14 cellular contexts compared by ENCODE assay signal in genomic region chr10:75293456-75293840, GRCh38. TPM values are rescaled to one million over a fixed set of nuclear protein-coding genes. Genes with fewer than 3 reads are reported as not detected.
DNase-seq lines count a peak whose midpoint lies in the region; TF ChIP-seq lines count a peak whose summit lies in the region.
"Had no signal": no experiment of that assay in that cellular context is flagged by ENCODE, and none has a peak within 500 bp of the region (broad histone marks: within the 10 kb centered on the region; RNA-seq: fewer than 3 reads in every experiment).

No MANE protein-coding gene starts in this region.

- peak overlapping the region; percentile 22 for H3K4me3 Mint-ChIP-seq in T-helper 1 cell treated with Interleukin-12 subunit alpha and Interleukin-12 subunit beta and Interleukin-4 antibody, amounts not matched to agents 30 μg/mL and 1 μg/mL, for 36 hours
- H3K4me3 Mint-ChIP-seq: activated CD4-positive, alpha-beta T cell treated with anti-CD3 and anti-CD28 coated beads for 36 hours; activated T-cell treated with anti-CD3 and anti-CD28 coated beads, Interleukin-2, amount 50 U/mL, for 24 hours had no signal

- H3K4me3 ChIP-seq in mesodermal cell (ENCODE audit: extremely low read depth, insufficient read depth, low read length, poor library complexity, severe bottlenecking): no peak overlapping the region
- H3K4me3 ChIP-seq in tibial artery: no peak overlapping the region
- H3K4me3 ChIP-seq: GM12878, smooth muscle cell had no signal

- CTCF ChIA-PET in RWPE1 (lab: Yijun Ruan, JAX): interaction anchor here (0.6 to 1.2 kb wide), 2 partner anchors 87 to 102 kb away, joined by 3 to 6 read pairs; no protein-coding TSS in a partner anchor

- H3K36me3 ChIP-seq in mesodermal cell (ENCODE audit: control insufficient read depth, insufficient read depth, low read length) (no peaks in the 10 kb centered on the region), tibial artery (no peaks in the 10 kb centered on the region)

- no peaks in the 10 kb centered on the region for H3K36me3 Mint-ChIP-seq in T-helper 1 cell treated with Interleukin-12 subunit alpha and Interleukin-12 subunit beta and Interleukin-4 antibody, amounts not matched to agents 30 μg/mL and 1 μg/mL, for 36 hours (ENCODE audit: low read depth)

- H3K4me1 ChIP-seq in mesodermal cell (ENCODE audit: control insufficient read depth, insufficient read depth, low read length, poor library complexity, severe bottlenecking) (peaks cover 40% of the 10 kb centered on the region), tibial artery (peaks cover 0 to 25% (median 16%) of the 10 kb centered on the region in 4 donors)

- POLR2A ChIA-PET in RWPE1 (lab: Yijun Ruan, JAX; ENCODE audit: low non-redundant PET): no interaction called here

- peaks cover 1% of the 10 kb centered on the region for H3K4me1 Mint-ChIP-seq in T-helper 1 cell treated with Interleukin-12 subunit alpha and Interleukin-12 subunit beta and Interleukin-4 antibody, amounts not matched to agents 30 μg/mL and 1 μg/mL, for 36 hours (ENCODE audit: low read depth)

- no peak overlapping the region for H3K27ac Mint-ChIP-seq in T-helper 1 cell treated with Interleukin-12 subunit alpha and Interleukin-12 subunit beta and Interleukin-4 antibody, amounts not matched to agents 30 μg/mL and 1 μg/mL, for 36 hours
- H3K27ac Mint-ChIP-seq: activated CD4-positive, alpha-beta T cell treated with anti-CD3 and anti-CD28 coated beads for 36 hours; activated T-cell treated with anti-CD3 and anti-CD28 coated beads, Interleukin-2, amount 50 U/mL, for 24 hours had no signal

- DNase-seq in T-helper 1 cell: no peak
- DNase-seq in RWPE1 (ENCODE audit: low spot score): no peak
- no peak for DNase-seq in tibial artery
- DNase-seq in GM03348 (ENCODE audit: low spot score): no peak
- no peak for DNase-seq in foreskin melanocyte
- no peak for DNase-seq in occipital lobe (lab: John Stamatoyannopoulos, UW)
- DNase-seq: activated CD4-positive, alpha-beta T cell treated with anti-CD3 and anti-CD28 coated beads for 36 hours; activated T-cell treated with anti-CD3 and anti-CD28 coated beads, Interleukin-2, amount 50 U/mL, for 24 hours; amygdala; testis had no signal

- no CpG with 5 or more reads among the region's 3 CpGs for WGBS in mesodermal cell (ENCODE audit: insufficient coverage in 2 of 2), 2 experiments

- intact Hi-C loops in tibial artery (cut with DNase I; ENCODE audit: low total_unique reads): no loop called here

- H3K27ac ChIP-seq in RWPE1: peak overlapping the region; percentile 97
- H3K27ac ChIP-seq in mesodermal cell (ENCODE audit: low read depth, low read length, severe bottlenecking): peak overlapping the region; percentile 96
- H3K27ac ChIP-seq in tibial artery: peak overlapping the region; percentile 89 to 91

- no peaks in the 10 kb centered on the region for H3K27me3 ChIP-seq in tibial artery
- H3K27me3 ChIP-seq: testis had no signal

- TF ChIP-seq CTCF in RWPE1 (conservative IDR thresholded peaks at IDR 0.05; ENCODE audit: low read depth) (no peak), tibial artery (IDR thresholded peaks at IDR 0.05) (no peak)

- H3K27me3 Mint-ChIP-seq in T-helper 1 cell treated with Interleukin-12 subunit alpha and Interleukin-12 subunit beta and Interleukin-4 antibody, amounts not matched to agents 30 μg/mL and 1 μg/mL, for 36 hours (ENCODE audit: low read depth): peaks cover 16% of the 10 kb centered on the region

- no peaks in the 10 kb centered on the region for H3K9me3 Mint-ChIP-seq in T-helper 1 cell treated with Interleukin-12 subunit alpha and Interleukin-12 subunit beta and Interleukin-4 antibody, amounts not matched to agents 30 μg/mL and 1 μg/mL, for 36 hours

- H3K9me3 ChIP-seq in mesodermal cell (ENCODE audit: control insufficient read depth, low read length): peaks cover 5% of the 10 kb centered on the region
- H3K9me3 ChIP-seq in tibial artery: no peaks in the 10 kb centered on the region
- H3K9me3 ChIP-seq: testis had no signal

RNA-seq across cellular contexts. Expression of gene COMTD1, which starts 57.7 kb away (rescaled TPM):
- polyA plus RNA-seq in mesodermal cell (2013, experiment 1 of 2): 6.7 TPM
- polyA plus RNA-seq in mesodermal cell (2013, experiment 2 of 2): 5.2 TPM
- 19.7 TPM for total RNA-seq in occipital lobe
